ENCODE assay signal across 8 cellular contexts in genomic region chr16:50741225-50741807, GRCh38. TPM values are rescaled to one million over a fixed set of nuclear protein-coding genes. Genes with fewer than 3 reads are reported as not detected.
DNase-seq lines count a peak whose midpoint lies in the region; ATAC-seq and TF ChIP-seq lines count a peak whose summit lies in the region.

No MANE protein-coding gene starts in this region.

- no peaks in the 10 kb centered on the region for H3K9me3 ChIP-seq in T-helper 17 cell (ENCODE audit: control insufficient read depth, low read length, poor library complexity, severe bottlenecking)

- H3K27me3 ChIP-seq in ACC112 (ENCODE audit: insufficient read depth, low read length): no peaks in the 10 kb centered on the region

- peak overlapping the region; percentile 98 for H3K27ac Mint-ChIP-seq in T-helper 17 cell
- H3K27ac Mint-ChIP-seq in glutamatergic neuron (ENCODE audit: unreplicated experiment): no peak overlapping the region

- H3K36me3 Mint-ChIP-seq in T-helper 17 cell (ENCODE audit: low read depth) (peaks cover 11% of the 10 kb centered on the region), glutamatergic neuron (ENCODE audit: unreplicated experiment) (no peaks in the 10 kb centered on the region)

- DNase-seq in T-helper 17 cell (no peak), glutamatergic neuron (no peak), skeletal muscle cell (ENCODE audit: low read depth) (no peak), T1000 (lab: John Stamatoyannopoulos, UW) (no peak)
- no peak for DNase-seq in stimulated activated CD4-positive, alpha-beta T cell treated with anti-CD3 and anti-CD28 coated beads, Interleukin-12 subunit alpha, Interleukin-12 subunit beta, amount 100 ng/mL, for 4 hours
- no peak for DNase-seq in activated CD4-positive, alpha-beta T cell treated with anti-CD3 and anti-CD28 coated beads for 1 hour

- ATAC-seq in GM21390 (IDR thresholded peaks at IDR 0.05; ENCODE audit: unreplicated experiment): peak; percentile 86
- ATAC-seq in T-helper 17 cell: peak; percentile 0

- TF ChIP-seq CTCF in glutamatergic neuron (IDR thresholded peaks at IDR 0.05; ENCODE audit: partially characterized antibody, unreplicated experiment): no peak

- peaks cover 14% of the 10 kb centered on the region for H3K79me2 ChIP-seq in ACC112 (ENCODE audit: control insufficient read depth, insufficient read depth, low read length, unreplicated experiment)

- peak overlapping the region; percentile 58 for H3K27ac ChIP-seq in ACC112 (ENCODE audit: low read depth, low read length)

- peaks cover 35% of the 10 kb centered on the region for H3K4me1 ChIP-seq in ACC112 (ENCODE audit: control insufficient read depth, insufficient read depth, low read length, unreplicated experiment)

- H3K27me3 Mint-ChIP-seq in T-helper 17 cell (no peaks in the 10 kb centered on the region), glutamatergic neuron (ENCODE audit: unreplicated experiment) (peaks cover 3% of the 10 kb centered on the region)

- peak overlapping the region; percentile 87 for H3K4me3 Mint-ChIP-seq in T-helper 17 cell
- peak overlapping the region; percentile 83 for H3K4me3 Mint-ChIP-seq in glutamatergic neuron (ENCODE audit: unreplicated experiment)

- H3K9me3 Mint-ChIP-seq in glutamatergic neuron (ENCODE audit: unreplicated experiment): peaks cover 7% of the 10 kb centered on the region

- H3K36me3 ChIP-seq in ACC112 (ENCODE audit: insufficient read depth, low read length): no peaks in the 10 kb centered on the region; the same call in 1 of the 2 replicates

- H3K4me1 Mint-ChIP-seq in T-helper 17 cell (peaks cover 48% of the 10 kb centered on the region), glutamatergic neuron (ENCODE audit: low read depth, unreplicated experiment) (peaks cover 2% of the 10 kb centered on the region)

- peak overlapping the region; percentile 36 for H2AFZ ChIP-seq in ACC112 (ENCODE audit: low read length, unreplicated experiment)

- H3K4me3 ChIP-seq in ACC112 (ENCODE audit: low read depth, low read length): peak overlapping the region; percentile 95
- peak overlapping the region; percentile 49 for H3K4me3 ChIP-seq in skeletal muscle cell (ENCODE audit: low read depth, low read length)

RNA-seq across cellular contexts. Expression of gene CYLD, which starts 0.6 kb away (rescaled TPM):
- total RNA-seq in T-helper 17 cell: 100 to 1,000 TPM; 411 to 412 TPM
- 39.5 TPM for total RNA-seq in glutamatergic neuron (ENCODE audit: unreplicated experiment)

RNA-seq across cellular contexts. Expression of gene NOD2, which starts 47.9 kb away (rescaled TPM):
- total RNA-seq in T-helper 17 cell (10 to 100 TPM in 1 of 2 donors, 1 to 10 TPM in 1; 9.4 to 16.6 TPM), glutamatergic neuron (ENCODE audit: unreplicated experiment) (0.34 TPM)

Comparison
In these comparisons a context has a peak if more than half of its experiments do, and no peak if none do; other contexts are left out.
1. RNA of gene CYLD, which starts 0.6 kb away (total RNA-seq): 411 to 412 TPM in T-helper 17 cell; 39.5 TPM in glutamatergic neuron (single experiment); every median in the first group is over 10 times any median in the second.